8 cellular contexts compared by ENCODE assay signal in the genomic region with DNA sequence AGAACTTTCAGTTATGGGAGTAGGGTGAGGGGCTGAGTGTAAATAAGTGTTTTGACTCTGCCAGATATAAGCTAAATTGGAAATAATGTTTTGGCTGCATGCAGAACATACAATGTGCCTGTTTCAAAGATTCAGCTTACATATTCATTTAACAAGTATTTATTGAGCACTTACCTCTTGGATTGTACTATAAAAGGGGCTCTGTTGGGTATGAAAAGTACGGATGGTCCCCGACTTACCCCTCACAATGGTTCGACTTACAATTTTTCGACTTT. TPM values are rescaled to one million over a fixed set of nuclear protein-coding genes. Genes with fewer than 3 reads are reported as not detected.
DNase-seq lines count a peak whose midpoint lies in the region; ATAC-seq and TF ChIP-seq lines count a peak whose summit lies in the region.

No MANE protein-coding gene starts in this region.

- TF ChIP-seq CTCF in HFFc6 (IDR thresholded peaks at IDR 0.05): no peak

- H3K36me3 Mint-ChIP-seq in HFFc6 (ENCODE audit: low read depth): no peaks in the 10 kb centered on the region
- peaks cover 9% of the 10 kb centered on the region for H3K36me3 Mint-ChIP-seq in activated T-helper 17 cell treated with anti-CD3 and anti-CD28 coated beads, Interleukin-2, amount 50 U/mL, for 72 hours (ENCODE audit: low read depth)
- peaks cover 14% of the 10 kb centered on the region for H3K36me3 Mint-ChIP-seq in stimulated activated effector memory CD8-positive, alpha-beta T cell treated with anti-CD3 and anti-CD28 coated beads, Interleukin-12 subunit alpha, Interleukin-12 subunit beta, amount 100 ng/mL, for 72 hours

- ATAC-seq in activated T-helper 17 cell treated with anti-CD3 and anti-CD28 coated beads, Interleukin-2, amount 50 U/mL, for 72 hours (replicated peaks): no peak
- no peak for ATAC-seq in stimulated activated effector memory CD8-positive, alpha-beta T cell treated with anti-CD3 and anti-CD28 coated beads, Interleukin-12 subunit alpha, Interleukin-12 subunit beta, amount 100 ng/mL, for 72 hours
- no peak for ATAC-seq in GM21360 (IDR thresholded peaks at IDR 0.05; ENCODE audit: unreplicated experiment)

- H3K4me3 ChIP-seq in iPS-15b (ENCODE audit: low read depth, low read length): peak overlapping the region; percentile 99

- peaks cover 15% of the 10 kb centered on the region for H3K4me1 Mint-ChIP-seq in HFFc6 (ENCODE audit: low read depth)
- H3K4me1 Mint-ChIP-seq in activated T-helper 17 cell treated with anti-CD3 and anti-CD28 coated beads, Interleukin-2, amount 50 U/mL, for 72 hours: peaks cover 7% of the 10 kb centered on the region
- peaks cover 7% of the 10 kb centered on the region for H3K4me1 Mint-ChIP-seq in stimulated activated effector memory CD8-positive, alpha-beta T cell treated with anti-CD3 and anti-CD28 coated beads, Interleukin-12 subunit alpha, Interleukin-12 subunit beta, amount 100 ng/mL, for 72 hours

- H3K4me1 ChIP-seq in iPS-15b (ENCODE audit: control insufficient read depth, insufficient read depth, low read length): peaks cover 7% of the 10 kb centered on the region

- peak overlapping the region; percentile 92 for H3K4me3 Mint-ChIP-seq in HFFc6
- H3K4me3 Mint-ChIP-seq in activated T-helper 17 cell treated with anti-CD3 and anti-CD28 coated beads, Interleukin-2, amount 50 U/mL, for 72 hours: peak overlapping the region; percentile 96
- peak overlapping the region; percentile 82 for H3K4me3 Mint-ChIP-seq in stimulated activated effector memory CD8-positive, alpha-beta T cell treated with anti-CD3 and anti-CD28 coated beads, Interleukin-12 subunit alpha, Interleukin-12 subunit beta, amount 100 ng/mL, for 72 hours

- DNase-seq in HFFc6 (no peak), DMS79 treated with DMSO at 0.1 percent for 48 hours (lab: John Stamatoyannopoulos, UW) (no peak), NCI-H2107 (lab: John Stamatoyannopoulos, UW) (no peak), T1000 (lab: John Stamatoyannopoulos, UW) (no peak)
- no peak for DNase-seq in stimulated activated effector memory CD8-positive, alpha-beta T cell treated with anti-CD3 and anti-CD28 coated beads, Interleukin-12 subunit alpha, Interleukin-12 subunit beta, amount 100 ng/mL, for 72 hours (ENCODE audit: low spot score in 2 of 2)

- no peaks in the 10 kb centered on the region for H3K9me3 ChIP-seq in iPS-15b (ENCODE audit: control insufficient read depth, insufficient read depth, low read length)

- H3K36me3 ChIP-seq in iPS-15b (ENCODE audit: control insufficient read depth, insufficient read depth, low read length): peaks cover 3% of the 10 kb centered on the region

- no peaks in the 10 kb centered on the region; the same call in 1 of the 2 replicates for H3K27me3 Mint-ChIP-seq in HFFc6 (ENCODE audit: insufficient read depth)
- H3K27me3 Mint-ChIP-seq in activated T-helper 17 cell treated with anti-CD3 and anti-CD28 coated beads, Interleukin-2, amount 50 U/mL, for 72 hours: no peaks in the 10 kb centered on the region

- peaks cover 13% of the 10 kb centered on the region for H3K27me3 ChIP-seq in iPS-15b (ENCODE audit: control insufficient read depth, insufficient read depth, low read length)

- H3K27ac Mint-ChIP-seq in HFFc6: peak overlapping the region; percentile 96
- peak overlapping the region; percentile 92 for H3K27ac Mint-ChIP-seq in activated T-helper 17 cell treated with anti-CD3 and anti-CD28 coated beads, Interleukin-2, amount 50 U/mL, for 72 hours
- H3K27ac Mint-ChIP-seq in stimulated activated effector memory CD8-positive, alpha-beta T cell treated with anti-CD3 and anti-CD28 coated beads, Interleukin-12 subunit alpha, Interleukin-12 subunit beta, amount 100 ng/mL, for 72 hours: peak overlapping the region; percentile 93

- H3K9ac ChIP-seq in iPS-15b (ENCODE audit: low read depth, low read length): peak overlapping the region; percentile 47

- no peaks in the 10 kb centered on the region for H3K9me3 Mint-ChIP-seq in HFFc6
- no peaks in the 10 kb centered on the region for H3K9me3 Mint-ChIP-seq in activated T-helper 17 cell treated with anti-CD3 and anti-CD28 coated beads, Interleukin-2, amount 50 U/mL, for 72 hours
- H3K9me3 Mint-ChIP-seq in stimulated activated effector memory CD8-positive, alpha-beta T cell treated with anti-CD3 and anti-CD28 coated beads, Interleukin-12 subunit alpha, Interleukin-12 subunit beta, amount 100 ng/mL, for 72 hours: no peaks in the 10 kb centered on the region

RNA-seq across cellular contexts. Expression of gene AIFM1, which starts 0.8 kb away (rescaled TPM):
- 10 to 100 TPM; 31.9 to 39.5 (median 33.8) TPM for total RNA-seq in HFFc6 (2021; fragmentation: NEBNext Ultra II Directional; extraction: Animal tissue kit (Norgen Biotek cat#: 25700))
- 10 to 100 TPM; 25.4 to 67.3 TPM for total RNA-seq in activated T-helper 17 cell treated with anti-CD3 and anti-CD28 coated beads, Interleukin-2, amount 50 U/mL, for 72 hours

RNA-seq across cellular contexts. Expression of gene RAB33A, which starts 5.3 kb away (rescaled TPM):
- under 1 TPM; 0.17 to 0.66 (median 0.44) TPM for total RNA-seq in HFFc6 (2021; fragmentation: NEBNext Ultra II Directional; extraction: Animal tissue kit (Norgen Biotek cat#: 25700))
- total RNA-seq in activated T-helper 17 cell treated with anti-CD3 and anti-CD28 coated beads, Interleukin-2, amount 50 U/mL, for 72 hours: 10 to 100 TPM; 34.6 to 36.1 TPM

RNA-seq across cellular contexts. Expression of gene ELF4, which starts 56.1 kb away (rescaled TPM):
- 10 to 100 TPM; 21.9 to 35.9 (median 31.4) TPM for total RNA-seq in HFFc6 (2021; fragmentation: NEBNext Ultra II Directional; extraction: Animal tissue kit (Norgen Biotek cat#: 25700))
- 10 to 100 TPM; 23.5 to 25.6 TPM for total RNA-seq in activated T-helper 17 cell treated with anti-CD3 and anti-CD28 coated beads, Interleukin-2, amount 50 U/mL, for 72 hours

Comparison
In these comparisons a context has a peak if more than half of its experiments do, and no peak if none do; other contexts are left out.
1. RNA of gene RAB33A, which starts 5.3 kb away (total RNA-seq): 34.6 to 36.1 TPM in activated T-helper 17 cell treated with anti-CD3 and anti-CD28 coated beads, Interleukin-2, amount 50 U/mL, for 72 hours; 0.17 to 0.66 TPM in HFFc6; every median in the first group is over 10 times any median in the second.
2. Peak in every context shown above with its lines, with median percentiles within 50 percentile points of each other: H3K27ac Mint-ChIP-seq and H3K4me3 Mint-ChIP-seq.